8 cellular contexts compared by ENCODE assay signal in the genomic region with DNA sequence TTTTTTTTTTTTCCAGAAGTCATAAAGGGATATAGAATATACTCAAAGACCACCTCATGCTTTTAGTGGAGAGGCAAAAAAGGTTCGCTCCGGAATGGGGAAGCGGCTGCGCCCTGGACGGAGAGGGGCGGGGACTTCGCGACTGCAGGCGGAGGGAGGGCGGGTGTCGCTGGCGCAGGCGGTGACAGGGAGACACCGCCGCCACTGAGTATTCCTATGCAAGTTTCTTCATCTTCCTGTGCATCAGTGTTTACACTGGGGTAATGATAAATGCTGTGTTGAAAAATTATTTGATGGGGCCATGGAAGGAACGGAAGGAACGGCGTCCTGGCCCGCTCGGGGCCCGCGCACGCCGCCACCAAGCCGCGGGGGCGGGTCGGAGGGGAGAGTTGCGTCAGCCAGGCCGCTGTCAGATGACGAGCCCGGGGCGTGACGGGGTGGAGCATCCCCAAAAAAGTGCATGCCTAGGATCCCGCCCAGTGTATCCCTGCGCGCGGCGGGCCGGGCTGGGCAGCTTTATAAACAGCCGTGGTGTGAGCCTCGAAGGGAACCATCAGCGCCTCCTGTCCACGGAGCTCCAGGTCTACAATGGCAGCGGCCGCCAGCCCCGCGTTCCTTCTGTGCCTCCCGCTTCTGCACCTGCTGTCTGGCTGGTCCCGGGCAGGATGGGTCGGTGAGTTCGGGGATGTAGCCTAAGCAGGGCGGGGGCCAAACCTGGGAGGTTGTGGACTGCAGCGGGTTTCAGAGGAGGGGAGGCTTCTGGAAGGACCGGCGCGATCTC. TPM values are rescaled to one million over a fixed set of nuclear protein-coding genes. Genes with fewer than 3 reads are reported as not detected.
DNase-seq lines count a peak whose midpoint lies in the region; FAIRE-seq and TF ChIP-seq lines count a peak whose summit lies in the region.

A gene with protein sequence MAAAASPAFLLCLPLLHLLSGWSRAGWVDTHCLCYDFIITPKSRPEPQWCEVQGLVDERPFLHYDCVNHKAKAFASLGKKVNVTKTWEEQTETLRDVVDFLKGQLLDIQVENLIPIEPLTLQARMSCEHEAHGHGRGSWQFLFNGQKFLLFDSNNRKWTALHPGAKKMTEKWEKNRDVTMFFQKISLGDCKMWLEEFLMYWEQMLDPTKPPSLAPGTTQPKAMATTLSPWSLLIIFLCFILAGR (plus strand): TSS at position 482 of the 781 bp plus-strand sequence. CDS start 107 bp downstream, at position 589.

- H3K36me3 ChIP-seq in bronchial epithelial cell (ENCODE audit: control insufficient read depth, insufficient read depth, low read length), result no peaks in the 10 kb centered on the region

- TF ChIP-seq CTCF in D721Med (IDR thresholded peaks at IDR 0.05; ENCODE audit: insufficient read depth, missing control alignments) (no peak), HFF-Myc (IDR thresholded peaks at IDR 0.05; ENCODE audit: low read depth, low read length, missing control alignments) (no peak), VCaP (conservative IDR thresholded peaks at IDR 0.05) (no peak; the same call in 1 of the 2 replicates), bronchial epithelial cell (IDR thresholded peaks at IDR 0.05; ENCODE audit: insufficient read depth, low read length, severe bottlenecking) (peak; percentile 19)

- FAIRE-seq in D721Med (lab: Jason Lieb, UNC) (no peak), bronchial epithelial cell (lab: Jason Lieb, UNC) (no peak), GM19239 (lab: Jason Lieb, UNC) (no peak)

- H3K4me3 ChIP-seq in HFF-Myc (replicated peaks; ENCODE audit: low read depth, low read length) (peak within 1 kb of the TSS; percentile 51), bronchial epithelial cell (ENCODE audit: low read depth, low read length) (peak within 1 kb of the TSS; percentile 58)

- peaks cover 17% of the 10 kb centered on the region for H3K27me3 ChIP-seq in bronchial epithelial cell (ENCODE audit: control insufficient read depth, insufficient read depth, low read length)

- peak; percentile 69 for DNase-seq in D721Med (ENCODE audit: insufficient read length, low spot score)
- DNase-seq in HFF-Myc (ENCODE audit: extremely low read depth, low read depth), result peak; percentile 69
- DNase-seq in NCI-H2107 (lab: John Stamatoyannopoulos, UW), result peak; percentile 38
- DNase-seq in bronchial epithelial cell (ENCODE audit: low read depth), result peak; percentile 64
- peak; percentile 67 for DNase-seq in iris pigment epithelial cell (ENCODE audit: low read depth)
- peak; percentile 70 to 82 for DNase-seq in stimulated activated CD4-positive, alpha-beta T cell treated with anti-CD3 and anti-CD28 coated beads, Interleukin-12 subunit alpha, Interleukin-12 subunit beta, amount 100 ng/mL, for 24 hours (ENCODE audit: low read depth in 2 of 2)
- no peak for DNase-seq in GM19239 (ENCODE audit: insufficient read length, low spot score)

- peak within 1 kb of the TSS; percentile 83 for H3K27ac ChIP-seq in VCaP

RNA-seq across cellular contexts. Expression of the gene that starts here (rescaled TPM):
- 1.1 and 4.1 TPM in 2 replicates for total RNA-seq in bronchial epithelial cell
